In the genomic region with DNA sequence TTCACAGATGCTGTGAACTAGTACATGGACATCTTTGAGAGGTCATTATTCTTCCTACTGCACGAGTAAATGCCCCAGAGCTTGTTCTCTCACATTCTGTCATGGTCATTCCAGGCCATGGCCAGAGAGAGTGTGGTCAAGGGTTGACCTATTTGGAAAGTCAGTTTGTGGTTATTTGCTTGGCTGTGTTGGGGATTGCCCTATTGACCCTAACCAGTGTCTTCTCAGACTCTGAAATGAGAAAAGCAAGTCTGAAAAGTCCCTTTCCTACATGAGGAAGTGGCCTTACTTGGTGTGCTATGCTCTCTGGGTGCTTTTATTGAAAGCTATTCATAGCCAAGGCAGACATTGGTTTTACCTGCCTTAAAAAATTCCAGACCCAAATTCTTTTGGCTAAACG, we compare ENCODE assay signal across 14 cellular contexts. TPM values are rescaled to one million over a fixed set of nuclear protein-coding genes. Genes with fewer than 3 reads are reported as not detected.
DNase-seq lines count a peak whose midpoint lies in the region; ATAC-seq and TF ChIP-seq lines count a peak whose summit lies in the region.
"Had no signal": no experiment of that assay in that cellular context is flagged by ENCODE, and none has a peak within 500 bp of the region (broad histone marks: within the 10 kb centered on the region; RNA-seq: fewer than 3 reads in every experiment).

No MANE protein-coding gene starts in this region.

- TF ChIP-seq CTCF in GM10266 (IDR thresholded peaks at IDR 0.05; ENCODE audit: control insufficient read depth, insufficient read depth, low read depth, missing control alignments): no peak
- TF ChIP-seq CTCF in MM.1S (IDR thresholded peaks at IDR 0.05; ENCODE audit: low read length): no peak
- no peak for TF ChIP-seq CTCF in transverse colon (IDR thresholded peaks at IDR 0.05)
- no peak for TF ChIP-seq CTCF in nephron progenitor cell (IDR thresholded peaks at IDR 0.05)
- TF ChIP-seq CTCF in gastrocnemius medialis (IDR thresholded peaks at IDR 0.05 in 4 of 5, conservative IDR thresholded peaks at IDR 0.05 in 1 of 5): no peak

- WGBS in transverse colon (ENCODE audit: low coverage in 1 of 2), 2 donors: 48 to 100% methylated on average over 1 to 2 of the region's 2 CpGs

- peak; percentile 68 for DNase-seq in GM10266 (ENCODE audit: extremely low spot score)
- DNase-seq in MM.1S: peak; percentile 44
- DNase-seq in Karpas-422: no peak
- no peak for DNase-seq in transverse colon
- DNase-seq in nephron progenitor cell: no peak
- no peak for DNase-seq in gastrocnemius medialis
- DNase-seq: activated T-cell treated with anti-CD3 and anti-CD28 coated beads, Interleukin-2, amount 50 U/mL, for 48 hours; DND-41; NCI-H526 treated with DMSO at 0.1 percent for 48 hours; testis had no signal

- H3K9me3 Mint-ChIP-seq in nephron progenitor cell: peaks cover 16% of the 10 kb centered on the region

- H3K4me3 Mint-ChIP-seq in nephron progenitor cell: no peak overlapping the region

- peaks cover 9% of the 10 kb centered on the region; the same call in 1 of the 2 replicates for H3K4me1 ChIP-seq in MM.1S (ENCODE audit: low read length)
- H3K4me1 ChIP-seq in Karpas-422 (ENCODE audit: low read length): no peaks in the 10 kb centered on the region
- H3K4me1 ChIP-seq in transverse colon: peaks cover 12 to 36% (median 25%) of the 10 kb centered on the region in 4 donors
- H3K4me1 ChIP-seq in gastrocnemius medialis: peaks cover 9 to 11% of the 10 kb centered on the region in 2 donors
- H3K4me1 ChIP-seq: prostate gland, testis had no signal

- H3K4me3 ChIP-seq in MM.1S (ENCODE audit: low read length): no peak overlapping the region
- no peak overlapping the region for H3K4me3 ChIP-seq in Karpas-422 (ENCODE audit: low read length)
- H3K4me3 ChIP-seq in transverse colon: no peak overlapping the region
- H3K4me3 ChIP-seq in gastrocnemius medialis: no peak overlapping the region
- H3K4me3 ChIP-seq: lung, prostate gland, testis had no signal

- H3K79me2 ChIP-seq in MM.1S (ENCODE audit: low read length) (no peaks in the 10 kb centered on the region), Karpas-422 (ENCODE audit: low read length) (no peaks in the 10 kb centered on the region)

- H3K27ac Mint-ChIP-seq in nephron progenitor cell: no peak overlapping the region

- H3K9me2 ChIP-seq in MM.1S (replicated peaks; ENCODE audit: insufficient read depth, low read length) (no peaks in the 10 kb centered on the region), Karpas-422 (replicated peaks; ENCODE audit: insufficient read depth, low read length) (no peaks in the 10 kb centered on the region)

- peaks cover 4% of the 10 kb centered on the region for H3K36me3 Mint-ChIP-seq in nephron progenitor cell (ENCODE audit: low read depth)

- peaks cover 2% of the 10 kb centered on the region for H3K27me3 Mint-ChIP-seq in nephron progenitor cell (ENCODE audit: low read depth, poor library complexity)

- intact Hi-C loops in transverse colon (cut with DNase I; ENCODE audit: low total_unique reads) (no loop called here), gastrocnemius medialis (cut with DNase I; ENCODE audit: low total_unique reads) (loop anchor here (5.0 kb wide), 1 partner anchor 1247 kb away; no protein-coding TSS in a partner anchor)

- ATAC-seq in GM19372 (IDR thresholded peaks at IDR 0.05; ENCODE audit: low read depth, unreplicated experiment) (peak; percentile 72), HG02840 (IDR thresholded peaks at IDR 0.05; ENCODE audit: low FRiP score, unreplicated experiment) (peak; percentile 89), gastrocnemius medialis (no peak)

- H3K4me2 ChIP-seq in MM.1S (ENCODE audit: low read depth, low read length) (no peak overlapping the region), Karpas-422 (ENCODE audit: low read depth, low read length, poor library complexity, severe bottlenecking) (no peak overlapping the region)

- H3K9me3 ChIP-seq in MM.1S (replicated peaks; ENCODE audit: insufficient read depth, low read length): no peaks in the 10 kb centered on the region
- H3K9me3 ChIP-seq in Karpas-422 (ENCODE audit: low read length): no peaks in the 10 kb centered on the region
- no peaks in the 10 kb centered on the region for H3K9me3 ChIP-seq in transverse colon
- H3K9me3 ChIP-seq in gastrocnemius medialis: no peaks in the 10 kb centered on the region
- H3K9me3 ChIP-seq: prostate gland, testis had no signal

- no peak overlapping the region for H3K27ac ChIP-seq in MM.1S (ENCODE audit: low read length)
- H3K27ac ChIP-seq in Karpas-422 (ENCODE audit: low read length): no peak overlapping the region
- no peak overlapping the region for H3K27ac ChIP-seq in transverse colon
- H3K27ac ChIP-seq in gastrocnemius medialis: no peak overlapping the region
- H3K27ac ChIP-seq: prostate gland, testis had no signal

- TF ChIP-seq POLR2A in transverse colon (IDR thresholded peaks at IDR 0.05) (no peak), gastrocnemius medialis (IDR thresholded peaks at IDR 0.05) (no peak)

- in situ Hi-C loops in transverse colon (cut with MboI; ENCODE audit: low pct_ligation_motif_present in 1 of 4, low pct_unique_long_range_greater_than_20kb in 1 of 4, low sequenced_read_pairs in 3 of 4) (no loop called here), gastrocnemius medialis (cut with MboI; ENCODE audit: low sequenced_read_pairs in 4 of 4) (loop anchor here in 1 of 4 donors (10.0 to 25.0 kb wide), 4 partner anchors 92 to 1242 kb away; no protein-coding TSS in a partner anchor)

- H3K36me3 ChIP-seq in MM.1S (replicated peaks; ENCODE audit: insufficient read depth, low read length) (no peaks in the 10 kb centered on the region), Karpas-422 (ENCODE audit: insufficient read depth, low read length) (no peaks in the 10 kb centered on the region), transverse colon (no peaks in the 10 kb centered on the region), gastrocnemius medialis (no peaks in the 10 kb centered on the region)
- H3K36me3 ChIP-seq: prostate gland had no signal

- H3K9ac ChIP-seq in MM.1S (ENCODE audit: low read length) (no peak overlapping the region), Karpas-422 (ENCODE audit: low read length) (no peak overlapping the region)

- no peaks in the 10 kb centered on the region for H3F3A ChIP-seq in MM.1S (ENCODE audit: insufficient read depth, low read length)

- H2AFZ ChIP-seq in MM.1S (ENCODE audit: low read length) (no peak overlapping the region), Karpas-422 (ENCODE audit: low read length) (no peak overlapping the region)

- H4K20me1 ChIP-seq in MM.1S (ENCODE audit: insufficient read depth, low read length) (no peaks in the 10 kb centered on the region), Karpas-422 (ENCODE audit: insufficient read depth, low read depth, low read length) (no peaks in the 10 kb centered on the region)

- TF ChIP-seq EP300 in transverse colon (IDR thresholded peaks at IDR 0.05; ENCODE audit: low read depth): no peak

- H3K4me1 Mint-ChIP-seq in nephron progenitor cell: peaks cover 26% of the 10 kb centered on the region

- 0 out of 2 replicates have a peak, but pooled peaks cover 6% of the 10 kb centered on the region for H3K27me3 ChIP-seq in MM.1S (replicated peaks; ENCODE audit: insufficient read depth, low read length)
- H3K27me3 ChIP-seq in Karpas-422 (ENCODE audit: low read length): no peaks in the 10 kb centered on the region
- H3K27me3 ChIP-seq in transverse colon: no peaks in the 10 kb centered on the region
- no peaks in the 10 kb centered on the region for H3K27me3 ChIP-seq in gastrocnemius medialis
- H3K27me3 ChIP-seq: testis had no signal

RNA-seq across cellular contexts. Expression of gene CLIC6, which starts 26.6 kb away (rescaled TPM):
- not detected in 2 replicates for total RNA-seq in Karpas-422 (2014; rRNA removed; shearing (Covaris generic); ENCODE audit: low replicate concordance)
- 1 to 10 TPM in 2 of 4 donors, under 1 TPM in 1, not detected in 1; 0.37 to 4.9 (median 3.7) TPM for total RNA-seq in transverse colon
- total RNA-seq in gastrocnemius medialis: 1 to 10 TPM in 2 of 4 donors, under 1 TPM in 2; 0.49 to 3.0 (median 1.1) TPM

Comparison
In these comparisons a context has a peak if more than half of its experiments do, and no peak if none do; other contexts are left out.
1. DNase-seq: peak in GM10266 (single experiment) and MM.1S (single experiment); none in Karpas-422 (single experiment), transverse colon (single experiment), nephron progenitor cell (single experiment) and gastrocnemius medialis (0 of 2).
2. ATAC-seq: peak in GM19372 (single experiment) and HG02840 (single experiment); none in gastrocnemius medialis (0 of 2).